Comparison of ENCODE assay signal across 34 cellular contexts in genomic region chr1:91173379-91173890, GRCh38.
DNase-seq lines count a peak whose midpoint lies in the region; ATAC-seq, FAIRE-seq and TF ChIP-seq lines count a peak whose summit lies in the region.
"Had no signal": no experiment of that assay in that cellular context is flagged by ENCODE, and none has a peak within 500 bp of the region (broad histone marks: within the 10 kb centered on the region; RNA-seq: fewer than 3 reads in every experiment).

No MANE protein-coding gene starts in this region.

- H3K27me3 ChIP-seq in GM23338 (ENCODE audit: insufficient read depth) (no peaks in the 10 kb centered on the region), bronchial epithelial cell (ENCODE audit: control insufficient read depth, insufficient read depth, low read length) (no peaks in the 10 kb centered on the region), endodermal cell (ENCODE audit: control insufficient read depth, insufficient read depth, low read length, poor library complexity, severe bottlenecking) (no peaks in the 10 kb centered on the region)
- no peaks in the 10 kb centered on the region for H3K27me3 ChIP-seq in CD8-positive, alpha-beta T cell (ENCODE audit: insufficient read depth, low read length)

- no peaks in the 10 kb centered on the region for H3K36me3 Mint-ChIP-seq in GM23338 (ENCODE audit: low read depth)
- no peaks in the 10 kb centered on the region for H3K36me3 Mint-ChIP-seq in CD8-positive, alpha-beta T cell
- no peaks in the 10 kb centered on the region for H3K36me3 Mint-ChIP-seq in endodermal cell (ENCODE audit: low read depth)
- H3K36me3 Mint-ChIP-seq: activated naive CD8-positive, alpha-beta T cell treated with anti-CD3 and anti-CD28 coated beads for 36 hours; natural killer cell; stimulated activated effector memory CD8-positive, alpha-beta T cell treated with anti-CD3 and anti-CD28 coated beads, Interleukin-12 subunit alpha, Interleukin-12 subunit beta, amount 100 ng/mL, for 72 hours had no signal

- H3K9me3 Mint-ChIP-seq in GM23338 = no peaks in the 10 kb centered on the region
- H3K9me3 Mint-ChIP-seq in CD8-positive, alpha-beta T cell = no peaks in the 10 kb centered on the region
- no peaks in the 10 kb centered on the region for H3K9me3 Mint-ChIP-seq in endodermal cell
- H3K9me3 Mint-ChIP-seq: activated naive CD8-positive, alpha-beta T cell treated with anti-CD3 and anti-CD28 coated beads for 36 hours; activated T-cell treated with anti-CD3 and anti-CD28 coated beads, Interleukin-2, amount 50 U/mL, for 24 hours; HFFc6; natural killer cell; stimulated activated effector memory CD8-positive, alpha-beta T cell treated with anti-CD3 and anti-CD28 coated beads, Interleukin-12 subunit alpha, Interleukin-12 subunit beta, amount 100 ng/mL, for 72 hours had no signal

- POLR2A ChIA-PET in CD8-positive, alpha-beta T cell (lab: Charles Lee) = no interaction called here

- no peaks in the 10 kb centered on the region for H4K20me1 ChIP-seq in GM23338 (replicated peaks; ENCODE audit: insufficient read depth)

- H3K27ac ChIP-seq in GM23338 (ENCODE audit: low read depth) = no peak overlapping the region
- H3K27ac ChIP-seq in CD8-positive, alpha-beta T cell (ENCODE audit: low read depth, low read length) = no peak overlapping the region
- H3K27ac ChIP-seq in endodermal cell (ENCODE audit: low read depth, low read length) = no peak overlapping the region
- H3K27ac ChIP-seq: 22Rv1, GM23248, transverse colon had no signal

- 90 to 91% methylated on average over 6 to 9 of the region's 9 CpGs for WGBS in endodermal cell (ENCODE audit: insufficient coverage in 1 of 2, insufficient read length in 1 of 2), 2 experiments

- H3K4me1 ChIP-seq in GM23338 (ENCODE audit: insufficient read depth) = no peaks in the 10 kb centered on the region
- no peaks in the 10 kb centered on the region for H3K4me1 ChIP-seq in CD8-positive, alpha-beta T cell (ENCODE audit: insufficient read depth, low read length)
- no peaks in the 10 kb centered on the region for H3K4me1 ChIP-seq in endodermal cell (ENCODE audit: control insufficient read depth, insufficient read depth, low read length)
- H3K4me1 ChIP-seq: transverse colon had no signal

- no peak overlapping the region for H3K27ac Mint-ChIP-seq in GM23338
- no peak overlapping the region for H3K27ac Mint-ChIP-seq in CD8-positive, alpha-beta T cell
- no peak overlapping the region for H3K27ac Mint-ChIP-seq in endodermal cell
- H3K27ac Mint-ChIP-seq: activated naive CD8-positive, alpha-beta T cell treated with anti-CD3 and anti-CD28 coated beads for 36 hours; activated T-cell treated with anti-CD3 and anti-CD28 coated beads, Interleukin-2, amount 50 U/mL, for 24 hours; HFFc6; natural killer cell; stimulated activated effector memory CD8-positive, alpha-beta T cell treated with anti-CD3 and anti-CD28 coated beads, Interleukin-12 subunit alpha, Interleukin-12 subunit beta, amount 100 ng/mL, for 72 hours; T-helper 17 cell had no signal

- H3K9me3 ChIP-seq in CD8-positive, alpha-beta T cell (ENCODE audit: low read length) = no peaks in the 10 kb centered on the region
- H3K9me3 ChIP-seq in endodermal cell (ENCODE audit: control insufficient read depth, low read length) = no peaks in the 10 kb centered on the region
- H3K9me3 ChIP-seq: mucosa of descending colon, transverse colon had no signal

- H3K36me3 ChIP-seq in GM23338 (ENCODE audit: insufficient read depth) = no peaks in the 10 kb centered on the region
- H3K36me3 ChIP-seq in bronchial epithelial cell (ENCODE audit: control insufficient read depth, insufficient read depth, low read length) = no peaks in the 10 kb centered on the region
- no peaks in the 10 kb centered on the region for H3K36me3 ChIP-seq in CD8-positive, alpha-beta T cell (ENCODE audit: insufficient read depth, low read length)
- H3K36me3 ChIP-seq in endodermal cell (ENCODE audit: control insufficient read depth, insufficient read depth, low read length) = no peaks in the 10 kb centered on the region
- H3K36me3 ChIP-seq: transverse colon had no signal

- no peak overlapping the region for H3K9ac ChIP-seq in endodermal cell (ENCODE audit: extremely low read depth, low read length, poor library complexity, severe bottlenecking)
- H3K9ac ChIP-seq: GM23248 had no signal

- H3K27me3 Mint-ChIP-seq in GM23338 (ENCODE audit: insufficient read depth, low read depth, poor library complexity) (no peaks in the 10 kb centered on the region), endodermal cell (ENCODE audit: insufficient read depth) (peaks cover 6% of the 10 kb centered on the region)
- peaks cover 24% of the 10 kb centered on the region for H3K27me3 Mint-ChIP-seq in CD8-positive, alpha-beta T cell (ENCODE audit: low read depth)

- H3K79me2 ChIP-seq in GM23338 (replicated peaks; ENCODE audit: insufficient read depth) = no peaks in the 10 kb centered on the region

- ATAC-seq in GM23338 = no peak
- ATAC-seq in CD8-positive, alpha-beta T cell = no peak
- ATAC-seq: esophagus mucosa; left cardiac atrium; mucosa of descending colon; natural killer cell; stimulated activated effector memory CD8-positive, alpha-beta T cell treated with anti-CD3 and anti-CD28 coated beads, Interleukin-12 subunit alpha, Interleukin-12 subunit beta, amount 100 ng/mL, for 72 hours; T-helper 17 cell had no signal

- CTCF ChIA-PET in CD8-positive, alpha-beta T cell (lab: Charles Lee) = interaction anchor here (0.9 kb wide), 1 partner anchor 8 kb away, joined by 6 read pairs; no protein-coding TSS in a partner anchor

- FAIRE-seq in bronchial epithelial cell (lab: Jason Lieb, UNC) = peak; percentile 68
- FAIRE-seq: D721Med, TTC549 had no signal

- H2AFZ ChIP-seq in GM23338 = 0 out of 2 replicates have a peak overlapping the region, but pooled peaks have one; percentile 28
- H2AFZ ChIP-seq: GM23248 had no signal

- TF ChIP-seq CTCF in GM23338 (conservative IDR thresholded peaks at IDR 0.05; ENCODE audit: low read depth in 2 of 2) (no peak), bronchial epithelial cell (IDR thresholded peaks at IDR 0.05; ENCODE audit: insufficient read depth, low read length, severe bottlenecking) (no peak), endodermal cell (conservative IDR thresholded peaks at IDR 0.05) (no peak)
- no peak for TF ChIP-seq CTCF in CD8-positive, alpha-beta T cell (IDR thresholded peaks at IDR 0.05)

- H3K4me2 ChIP-seq in GM23338 = no peak overlapping the region

- DNase-seq in NCI-H1092 treated with DMSO at 0.1 percent for 48 hours (lab: John Stamatoyannopoulos, UW) (peak; percentile 12), NCI-H1092 (lab: John Stamatoyannopoulos, UW) (no peak), GM23338 (ENCODE audit: low spot score) (no peak), bronchial epithelial cell (ENCODE audit: low read depth) (no peak), left kidney (ENCODE audit: low read depth, low spot score) (peak; percentile 17), NCI-H187 treated with DMSO at 0.1 percent for 48 hours (lab: John Stamatoyannopoulos, UW) (no peak), endodermal cell (no peak)
- no peak for DNase-seq in CD8-positive, alpha-beta T cell
- DNase-seq: activated CD4-positive, alpha-beta T cell treated with anti-CD3 and anti-CD28 coated beads, Interleukin-2, amount 50 U/mL, for 1 hour; activated CD4-positive, CD25-positive, alpha-beta regulatory T cell; activated gamma-delta T cell; activated naive CD8-positive, alpha-beta T cell treated with anti-CD3 and anti-CD28 coated beads for 36 hours; activated T-cell treated with anti-CD3 and anti-CD28 coated beads, Interleukin-2, amount 50 U/mL, for 24 hours; anterior cingulate cortex; caudate nucleus; cortex of kidney; GM23248; HFFc6; hypothalamus; IMR-90; left cardiac atrium; mammary epithelial cell; mucosa of descending colon; natural killer cell; NCI-H1930; NK-92 treated with Interleukin-12 subunit alpha and Interleukin-12 subunit beta, amount 100 ng/mL, for 24 hours; stimulated activated CD4-positive, alpha-beta T cell treated with anti-CD3 and anti-CD28 coated beads, Interleukin-15, amount 100 ng/mL, for 24 hours; T-helper 17 cell; transverse colon had no signal

- no peaks in the 10 kb centered on the region; the same call in 2 of the 3 replicates for H3K4me1 Mint-ChIP-seq in GM23338
- H3K4me1 Mint-ChIP-seq in CD8-positive, alpha-beta T cell (ENCODE audit: low read depth) = no peaks in the 10 kb centered on the region
- H3K4me1 Mint-ChIP-seq in endodermal cell = no peaks in the 10 kb centered on the region
- H3K4me1 Mint-ChIP-seq: activated naive CD8-positive, alpha-beta T cell treated with anti-CD3 and anti-CD28 coated beads for 36 hours had no signal

- intact Hi-C loops in CD8-positive, alpha-beta T cell (cut with DNase I, micrococcal nuclease) = no loop called here

- no peaks in the 10 kb centered on the region for H3K9me2 ChIP-seq in GM23338 (ENCODE audit: insufficient read depth)

- H3K4me3 ChIP-seq in GM23338 (no peak overlapping the region), bronchial epithelial cell (ENCODE audit: low read depth, low read length) (no peak overlapping the region), endodermal cell (ENCODE audit: low read length) (no peak overlapping the region)
- no peak overlapping the region for H3K4me3 ChIP-seq in CD8-positive, alpha-beta T cell (ENCODE audit: low read depth, low read length)
- H3K4me3 ChIP-seq: GM23248, mucosa of descending colon, transverse colon had no signal

- no peaks in the 10 kb centered on the region for H3F3A ChIP-seq in GM23338 (replicated peaks; ENCODE audit: low read depth)

- H3K4me3 Mint-ChIP-seq in GM23338 = no peak overlapping the region
- no peak overlapping the region for H3K4me3 Mint-ChIP-seq in CD8-positive, alpha-beta T cell
- no peak overlapping the region for H3K4me3 Mint-ChIP-seq in endodermal cell
- H3K4me3 Mint-ChIP-seq: activated naive CD8-positive, alpha-beta T cell treated with anti-CD3 and anti-CD28 coated beads for 36 hours; activated T-cell treated with anti-CD3 and anti-CD28 coated beads, Interleukin-2, amount 50 U/mL, for 24 hours; HFFc6; natural killer cell; stimulated activated effector memory CD8-positive, alpha-beta T cell treated with anti-CD3 and anti-CD28 coated beads, Interleukin-12 subunit alpha, Interleukin-12 subunit beta, amount 100 ng/mL, for 72 hours; T-helper 17 cell had no signal

TF ChIP-seq in GM23338, 12 proteins besides CTCF, POLR2A, EP300 and RAD21 (continues in another document):
- no peak for TF ChIP-seq ZNF114 (CRISPR knock-in tag; IDR thresholded peaks at IDR 0.05)

Comparison
In these comparisons a context has a peak if more than half of its experiments do, and no peak if none do; other contexts are left out.
1. DNase-seq: peak in NCI-H1092 treated with DMSO at 0.1 percent for 48 hours (single experiment) and left kidney (single experiment); none in NCI-H1092 (single experiment), GM23338 (single experiment), bronchial epithelial cell (single experiment), CD8-positive, alpha-beta T cell (0 of 7), NCI-H187 treated with DMSO at 0.1 percent for 48 hours (single experiment) and endodermal cell (single experiment).